Comparison of ENCODE assay signal across 9 cellular contexts in the genomic region with DNA sequence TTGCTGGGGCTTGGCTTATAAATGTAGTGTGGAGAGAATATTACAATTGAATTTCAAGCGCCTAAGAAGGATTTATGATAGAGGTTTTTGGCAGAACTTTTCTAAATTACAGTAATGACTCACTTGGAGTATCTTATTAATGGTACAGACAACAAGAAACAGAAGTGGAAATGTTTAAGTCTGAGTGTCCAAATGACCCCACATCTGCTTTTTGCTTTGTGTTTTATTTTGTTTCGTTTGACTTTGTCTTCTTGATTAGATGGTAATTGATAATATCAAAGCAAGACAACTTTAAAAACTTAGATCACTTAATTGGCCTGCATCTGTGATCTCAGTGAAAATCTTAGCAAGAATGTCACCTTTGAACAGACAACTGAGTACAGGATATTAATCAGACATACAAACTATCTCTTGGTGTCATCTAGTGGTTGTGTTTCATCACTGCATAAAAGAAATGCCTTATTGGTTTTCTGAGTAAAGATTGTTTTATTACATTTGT.
DNase-seq lines count a peak whose midpoint lies in the region; ATAC-seq and TF ChIP-seq lines count a peak whose summit lies in the region.
"Had no signal": no experiment of that assay in that cellular context is flagged by ENCODE, and none has a peak within 500 bp of the region (broad histone marks: within the 10 kb centered on the region; RNA-seq: fewer than 3 reads in every experiment).

No MANE protein-coding gene starts in this region.

- no peak overlapping the region for H3K4me3 ChIP-seq in colonic mucosa
- no peak overlapping the region for H3K4me3 ChIP-seq in subcutaneous abdominal adipose tissue (ENCODE audit: low read depth in 1 of 5, low read length in 5 of 5)
- no peak overlapping the region for H3K4me3 ChIP-seq in body of pancreas

- ATAC-seq in HG03520 (IDR thresholded peaks at IDR 0.05; ENCODE audit: unreplicated experiment) (no peak), body of pancreas (no peak)

- no peaks in the 10 kb centered on the region for H3K36me3 ChIP-seq in colonic mucosa
- no peaks in the 10 kb centered on the region for H3K36me3 ChIP-seq in subcutaneous abdominal adipose tissue (ENCODE audit: control insufficient read depth in 5 of 5, insufficient read depth in 5 of 5, low read length in 5 of 5)
- H3K36me3 ChIP-seq in body of pancreas (replicated peaks in 1 of 2; ENCODE audit: insufficient read depth in 1 of 2, low read depth in 2 of 2), result no peaks in the 10 kb centered on the region

- H3K9me3 ChIP-seq in colonic mucosa, result no peaks in the 10 kb centered on the region
- no peaks in the 10 kb centered on the region for H3K9me3 ChIP-seq in subcutaneous abdominal adipose tissue (ENCODE audit: control insufficient read depth in 5 of 5, low read length in 5 of 5)
- H3K9me3 ChIP-seq in body of pancreas, result no peaks in the 10 kb centered on the region

- H3K27ac ChIP-seq in colonic mucosa (no peak overlapping the region), subcutaneous abdominal adipose tissue (ENCODE audit: low read depth, low read length) (peak overlapping the region; percentile 3), body of pancreas (no peak overlapping the region)

- DNase-seq in NCI-H1105 treated with DMSO at 0.1 percent for 48 hours (lab: John Stamatoyannopoulos, UW) (peak; percentile 54), NCI-H1105 (lab: John Stamatoyannopoulos, UW) (no peak), NCI-H2171 treated with DMSO at 0.1 percent for 48 hours (lab: John Stamatoyannopoulos, UW) (peak; percentile 42), colonic mucosa (no peak), NK-92 (lab: John Stamatoyannopoulos, UW; ENCODE audit: unreplicated experiment) (no peak), body of pancreas (no peak)
- DNase-seq: activated naive CD8-positive, alpha-beta T cell treated with anti-CD3 and anti-CD28 coated beads, Interleukin-2, amount 10 ng/mL, durations not matched to agents 7 days and 5 days had no signal

- TF ChIP-seq CTCF in colonic mucosa (IDR thresholded peaks at IDR 0.05), result peak; percentile 27
- no peak for TF ChIP-seq CTCF in body of pancreas (IDR thresholded peaks at IDR 0.05)

- intact Hi-C loops in colonic mucosa (cut with DNase I) (loop anchor here (10.0 kb wide), 1 partner anchor 586 kb away; no protein-coding TSS in a partner anchor), body of pancreas (cut with DNase I) (no loop called here)

- 45 to 49% methylated on average over 2 of the region's 2 CpGs for WGBS in body of pancreas, 2 donors

- H3K4me1 ChIP-seq in colonic mucosa (no peaks in the 10 kb centered on the region), subcutaneous abdominal adipose tissue (ENCODE audit: control insufficient read depth in 5 of 5, insufficient read depth in 5 of 5, low read length in 5 of 5) (peaks cover 0 to 3% (median 0%) of the 10 kb centered on the region in 5 donors), body of pancreas (no peaks in the 10 kb centered on the region)

- H3K27me3 ChIP-seq in colonic mucosa (no peaks in the 10 kb centered on the region), subcutaneous abdominal adipose tissue (ENCODE audit: control insufficient read depth in 5 of 5, insufficient read depth in 4 of 5, low read length in 5 of 5) (no peaks in the 10 kb centered on the region), body of pancreas (no peaks in the 10 kb centered on the region)

- TF ChIP-seq POLR2A in body of pancreas (IDR thresholded peaks at IDR 0.05), result no peak

- H3K9ac ChIP-seq in colonic mucosa (ENCODE audit: low read depth in 2 of 2, low read length in 2 of 2) (no peak overlapping the region), subcutaneous abdominal adipose tissue (ENCODE audit: low read length in 5 of 5) (no peak overlapping the region)

Comparison
In these comparisons a context has a peak if more than half of its experiments do, and no peak if none do; other contexts are left out.
1. DNase-seq: peak in NCI-H1105 treated with DMSO at 0.1 percent for 48 hours (single experiment) and NCI-H2171 treated with DMSO at 0.1 percent for 48 hours (single experiment); none in NCI-H1105 (single experiment), colonic mucosa (single experiment), NK-92 (single experiment) and body of pancreas (0 of 4).